In genomic region chr1:230157409-230158390, GRCh38 we compare ENCODE assay signal across 1 cellular context.
TF ChIP-seq lines count a peak whose summit lies in the region.

No MANE protein-coding gene starts in this region.

TF ChIP-seq in HepG2, 621 proteins besides CTCF, POLR2A, EP300 and RAD21 (continued from another document and continues in another):
- TF ChIP-seq ZNF407 (CRISPR knock-in tag; IDR thresholded peaks at IDR 0.05; ENCODE audit: not compliant biosample characterization): no peak
- TF ChIP-seq PBX2 (CRISPR knock-in tag; IDR thresholded peaks at IDR 0.05): no peak
- TF ChIP-seq HBP1 (CRISPR knock-in tag; IDR thresholded peaks at IDR 0.05; ENCODE audit: low read depth): peak; percentile 48; the same call in 1 of the 2 replicates
- TF ChIP-seq NONO (IDR thresholded peaks at IDR 0.05): no peak
- 0 out of 2 replicates have a peak, but pooled peaks have one; percentile 34 for TF ChIP-seq NONO (CRISPR knock-in tag; conservative IDR thresholded peaks at IDR 0.05)
- TF ChIP-seq FOXP1 (IDR thresholded peaks at IDR 0.05): no peak
- peak; percentile 52; the same call in 1 of the 2 replicates for TF ChIP-seq FOXP1 (CRISPR knock-in tag; IDR thresholded peaks at IDR 0.05)
- no peak for TF ChIP-seq ONECUT2 (CRISPR knock-in tag; IDR thresholded peaks at IDR 0.05)
- peak; percentile 6; the same call in 1 of the 2 replicates for TF ChIP-seq ZFY (CRISPR knock-in tag; IDR thresholded peaks at IDR 0.05)
- no peak for TF ChIP-seq NFYC (CRISPR knock-in tag; IDR thresholded peaks at IDR 0.05)
- peak; percentile 92 for TF ChIP-seq SP5 (CRISPR knock-in tag; IDR thresholded peaks at IDR 0.05; ENCODE audit: borderline replicate concordance, low read depth)
- no peak for TF ChIP-seq MNT (IDR thresholded peaks at IDR 0.05)
- no peak for TF ChIP-seq ZNF33B (CRISPR knock-in tag; IDR thresholded peaks at IDR 0.05)
- TF ChIP-seq ZIK1 (CRISPR knock-in tag; IDR thresholded peaks at IDR 0.05; ENCODE audit: borderline replicate concordance, low read depth): no peak
- TF ChIP-seq ATF7-NPFF (CRISPR knock-in tag; IDR thresholded peaks at IDR 0.05; ENCODE audit: low read depth): no peak
- no peak for TF ChIP-seq NFE2 (CRISPR knock-in tag; IDR thresholded peaks at IDR 0.05)
- TF ChIP-seq ZNF292 (CRISPR knock-in tag; IDR thresholded peaks at IDR 0.05; ENCODE audit: borderline replicate concordance, low read depth): peak; percentile 22; the same call in 1 of the 2 replicates
- peak; percentile 50; the same call in 1 of the 2 replicates for TF ChIP-seq TGIF2 (CRISPR knock-in tag; IDR thresholded peaks at IDR 0.05)
- TF ChIP-seq TFAP4 (IDR thresholded peaks at IDR 0.05; ENCODE audit: borderline replicate concordance, low read depth): no peak
- TF ChIP-seq MXI1 (IDR thresholded peaks at IDR 0.05; ENCODE audit: borderline replicate concordance, low read depth, low read length): peak; percentile 39; the same call in 1 of the 3 replicates
- TF ChIP-seq ZNF414 (CRISPR knock-in tag; IDR thresholded peaks at IDR 0.05): no peak
- no peak for TF ChIP-seq NR2F2 (IDR thresholded peaks at IDR 0.05; ENCODE audit: borderline replicate concordance, low read depth)
- TF ChIP-seq ZBTB25 (CRISPR knock-in tag; IDR thresholded peaks at IDR 0.05): peak; percentile 1; the same call in 1 of the 2 replicates
- TF ChIP-seq MBD4 (IDR thresholded peaks at IDR 0.05; ENCODE audit: borderline replicate concordance, low read length): no peak
- no peak for TF ChIP-seq SRY (CRISPR knock-in tag; IDR thresholded peaks at IDR 0.05)
- no peak for TF ChIP-seq PTBP1 (IDR thresholded peaks at IDR 0.05; ENCODE audit: low read depth, low read length, poor library complexity, severe bottlenecking)
- peak; percentile 41; the same call in 1 of the 2 replicates for TF ChIP-seq MED1 (CRISPR knock-in tag; IDR thresholded peaks at IDR 0.05)
- TF ChIP-seq BCL6 (CRISPR knock-in tag; IDR thresholded peaks at IDR 0.05): peak; percentile 47; the same call in 1 of the 2 replicates
- no peak for TF ChIP-seq PAF1 (CRISPR knock-in tag; IDR thresholded peaks at IDR 0.05)
- TF ChIP-seq ZNF609 (CRISPR knock-in tag; IDR thresholded peaks at IDR 0.05; ENCODE audit: borderline replicate concordance): peak; percentile 74; the same call in 1 of the 2 replicates
- no peak for TF ChIP-seq ZNF691 (CRISPR knock-in tag; IDR thresholded peaks at IDR 0.05; ENCODE audit: borderline replicate concordance, low read depth)
- TF ChIP-seq HDAC2 (CRISPR knock-in tag; IDR thresholded peaks at IDR 0.05): peak; percentile 34; the same call in 1 of the 2 replicates
- TF ChIP-seq PHF21A (CRISPR knock-in tag; IDR thresholded peaks at IDR 0.05): peak; percentile 29
- 0 out of 2 replicates have a peak, but pooled peaks have one; percentile 18 for TF ChIP-seq IRF2 (CRISPR knock-in tag; IDR thresholded peaks at IDR 0.05)
- TF ChIP-seq ZNF781 (CRISPR knock-in tag; IDR thresholded peaks at IDR 0.05; ENCODE audit: borderline replicate concordance, not compliant biosample characterization): peak; percentile 9
